22 cellular contexts compared by ENCODE assay signal in genomic region chr14:80618751-80619329, GRCh38.
DNase-seq lines count a peak whose midpoint lies in the region; ATAC-seq and TF ChIP-seq lines count a peak whose summit lies in the region.
"Had no signal": no experiment of that assay in that cellular context is flagged by ENCODE, and none has a peak within 500 bp of the region (broad histone marks: within the 10 kb centered on the region; RNA-seq: fewer than 3 reads in every experiment).

No MANE protein-coding gene starts in this region.

- no peak for TF ChIP-seq CTCF in AG04450 (IDR thresholded peaks at IDR 0.05; ENCODE audit: low read depth, low read length)
- no peak for TF ChIP-seq CTCF in fibroblast of villous mesenchyme (IDR thresholded peaks at IDR 0.05; ENCODE audit: insufficient read depth, low read depth, low read length)
- no peak for TF ChIP-seq CTCF in esophagus squamous epithelium (IDR thresholded peaks at IDR 0.05)

- ATAC-seq in HG03460 (IDR thresholded peaks at IDR 0.05; ENCODE audit: unreplicated experiment) = no peak
- ATAC-seq: K562 had no signal

- DNase-seq in AG04450 (ENCODE audit: low read depth, low spot score) (peak; percentile 59), H4 (ENCODE audit: low spot score) (peak; percentile 9), amniotic epithelial cell (ENCODE audit: low read depth) (peak; percentile 66), fibroblast of villous mesenchyme (ENCODE audit: low read depth) (peak; percentile 91), NCI-H2196 treated with DMSO at 0.1 percent for 48 hours (lab: John Stamatoyannopoulos, UW; ENCODE audit: unreplicated experiment) (no peak), esophagus squamous epithelium (lab: John Stamatoyannopoulos, UW) (no peak)
- no peak for DNase-seq in effector memory CD4-positive, alpha-beta T cell
- DNase-seq: 8988T; BE2C; C1 segment of cervical spinal cord; CD4-positive, CD25-positive, alpha-beta regulatory T cell; CD8-positive, alpha-beta memory T cell; COR-L47; DMS 273 treated with DMSO at 0.1 percent for 48 hours; DMS53; DND-41; GDM1; GOT3; H9 had no signal

- CTCF ChIA-PET in AG04450 (lab: Charles Lee) = interaction anchor here (1.0 to 1.4 kb wide), 4 partner anchors 10 to 563 kb away, joined by 3 to 4 read pairs (median 4); no protein-coding TSS in a partner anchor

- no peak for TF ChIP-seq POLR2A in esophagus squamous epithelium (IDR thresholded peaks at IDR 0.05)

- POLR2A ChIA-PET in AG04450 (lab: Yijun Ruan, JAX) = no interaction called here

- no peaks in the 10 kb centered on the region for H3K27me3 ChIP-seq in AG04450 (ENCODE audit: control insufficient read depth, insufficient read depth, low read length)
- H3K27me3 ChIP-seq in effector memory CD4-positive, alpha-beta T cell (replicated peaks; ENCODE audit: control insufficient read depth, insufficient read depth, low read length, poor library complexity, severe bottlenecking) = no peaks in the 10 kb centered on the region
- H3K27me3 ChIP-seq in esophagus squamous epithelium = no peaks in the 10 kb centered on the region
- H3K27me3 ChIP-seq: BE2C had no signal

- H3K27ac ChIP-seq in AG04450 (ENCODE audit: low read depth, low read length) = peak overlapping the region; percentile 23
- no peak overlapping the region for H3K27ac ChIP-seq in effector memory CD4-positive, alpha-beta T cell (ENCODE audit: insufficient read depth, low read length, poor library complexity, severe bottlenecking)
- H3K27ac ChIP-seq in esophagus squamous epithelium = no peak overlapping the region
- H3K27ac ChIP-seq: HL-60 had no signal

- no peak overlapping the region for H3K4me3 ChIP-seq in AG04450 (ENCODE audit: low read depth, low read length)
- no peak overlapping the region for H3K4me3 ChIP-seq in fibroblast of villous mesenchyme (ENCODE audit: low read depth, low read length)
- H3K4me3 ChIP-seq in effector memory CD4-positive, alpha-beta T cell (ENCODE audit: insufficient read depth, low read depth, low read length, poor library complexity, severe bottlenecking) = no peak overlapping the region
- no peak overlapping the region for H3K4me3 ChIP-seq in esophagus squamous epithelium
- H3K4me3 ChIP-seq: K562 had no signal

- 88 to 93% methylated on average over 4 of the region's 4 CpGs for WGBS in esophagus squamous epithelium, 2 donors

- intact Hi-C loops in esophagus squamous epithelium (cut with DNase I) = no loop called here

- no peaks in the 10 kb centered on the region for H3K36me3 ChIP-seq in effector memory CD4-positive, alpha-beta T cell (ENCODE audit: control insufficient read depth, insufficient read depth, low read length)
- H3K36me3 ChIP-seq in esophagus squamous epithelium = no peaks in the 10 kb centered on the region
- H3K36me3 ChIP-seq: BE2C had no signal

- H3K9me3 ChIP-seq in AG04450 (ENCODE audit: control insufficient read depth, insufficient read depth, low read length) = peaks cover 6% of the 10 kb centered on the region; the same call in 1 of the 2 replicates
- no peaks in the 10 kb centered on the region for H3K9me3 ChIP-seq in effector memory CD4-positive, alpha-beta T cell (ENCODE audit: control insufficient read depth, low read length)
- no peaks in the 10 kb centered on the region for H3K9me3 ChIP-seq in esophagus squamous epithelium
- H3K9me3 ChIP-seq: BE2C had no signal

- H3K4me1 ChIP-seq in effector memory CD4-positive, alpha-beta T cell (ENCODE audit: control insufficient read depth, insufficient read depth, low read length, poor library complexity, severe bottlenecking) = no peaks in the 10 kb centered on the region
- peaks cover 0 to 6% (median 4%) of the 10 kb centered on the region in 3 donors for H3K4me1 ChIP-seq in esophagus squamous epithelium
- H3K4me1 ChIP-seq: BE2C had no signal

Comparison
In these comparisons a context has a peak if more than half of its experiments do, and no peak if none do; other contexts are left out.
1. DNase-seq: peak in AG04450 (single experiment), H4 (single experiment), amniotic epithelial cell (single experiment) and fibroblast of villous mesenchyme (single experiment); none in NCI-H2196 treated with DMSO at 0.1 percent for 48 hours (single experiment), effector memory CD4-positive, alpha-beta T cell (0 of 3) and esophagus squamous epithelium (single experiment).